Comparison of ENCODE assay signal across 17 cellular contexts in genomic region chr13:94369862-94370491, GRCh38.
DNase-seq lines count a peak whose midpoint lies in the region; ATAC-seq and TF ChIP-seq lines count a peak whose summit lies in the region.
"Had no signal": no experiment of that assay in that cellular context is flagged by ENCODE, and none has a peak within 500 bp of the region (broad histone marks: within the 10 kb centered on the region; RNA-seq: fewer than 3 reads in every experiment).

No MANE protein-coding gene starts in this region.

- no peaks in the 10 kb centered on the region for H3K36me3 ChIP-seq in fibroblast of lung (ENCODE audit: control insufficient read depth, insufficient read depth, low read length)
- no peaks in the 10 kb centered on the region for H3K36me3 ChIP-seq in lung (ENCODE audit: control insufficient read depth in 2 of 2, insufficient read depth in 2 of 2, low read length in 2 of 2)
- no peaks in the 10 kb centered on the region for H3K36me3 ChIP-seq in upper lobe of left lung
- H3K36me3 ChIP-seq: brain microvascular endothelial cell, stomach had no signal

- no peaks in the 10 kb centered on the region for H3K27me3 ChIP-seq in fibroblast of lung (ENCODE audit: control insufficient read depth, insufficient read depth, low read length)
- no peaks in the 10 kb centered on the region for H3K27me3 ChIP-seq in lung (ENCODE audit: control insufficient read depth, insufficient read depth)
- H3K27me3 ChIP-seq in upper lobe of left lung: no peaks in the 10 kb centered on the region
- H3K27me3 ChIP-seq: brain microvascular endothelial cell, stomach had no signal

- no peaks in the 10 kb centered on the region for H4K20me1 ChIP-seq in fibroblast of lung (ENCODE audit: control insufficient read depth, extremely low read depth, insufficient read depth, low read length)

- H3K4me3 ChIP-seq in fibroblast of lung (replicated peaks in 1 of 4; ENCODE audit: control extremely low read depth in 1 of 4, insufficient read depth in 1 of 4, low read depth in 3 of 4, low read length in 4 of 4) (no peak overlapping the region), lung (no peak overlapping the region), upper lobe of left lung (no peak overlapping the region)
- H3K4me3 ChIP-seq: psoas muscle, stomach had no signal

- no peaks in the 10 kb centered on the region for H3K79me2 ChIP-seq in fibroblast of lung (ENCODE audit: control insufficient read depth, insufficient read depth, low read length)

- DNase-seq in Right ventricle myocardium inferior (ENCODE audit: missing footprints) (no peak), cardiac septum (ENCODE audit: low spot score) (no peak), fibroblast of lung (ENCODE audit: low read depth in 2 of 2) (peak; percentile 18 to 92), lung (ENCODE audit: low spot score) (no peak), upper lobe of left lung (no peak), omental fat pad (ENCODE audit: low spot score) (no peak)
- DNase-seq in activated T-cell treated with anti-CD3 and anti-CD28 coated beads, Interleukin-2, amount 50 U/mL, for 48 hours: no peak
- DNase-seq in effector CD4-positive, alpha-beta T cell: no peak
- DNase-seq: activated CD4-positive, alpha-beta T cell treated with anti-CD3 and anti-CD28 coated beads for 4 hours; activated naive CD4-positive, alpha-beta T cell treated with anti-CD3 and anti-CD28 coated beads, Interleukin-2, amount 50 U/mL, for 16 hours; brain microvascular endothelial cell; Caco-2; foreskin melanocyte; MV-4-11; psoas muscle; SIG-M5; stomach had no signal

- peak; percentile 97 for ATAC-seq in Right ventricle myocardium inferior
- ATAC-seq in lung (ENCODE audit: insufficient read depth, low FRiP score): peak; percentile 62
- ATAC-seq in upper lobe of left lung (ENCODE audit: low FRiP score in 2 of 2): peak; percentile 73 to 76
- ATAC-seq in omental fat pad (ENCODE audit: low FRiP score): no peak

- H3K9me3 ChIP-seq in fibroblast of lung (ENCODE audit: control insufficient read depth, insufficient read depth, low read depth, low read length) (no peaks in the 10 kb centered on the region), lung (ENCODE audit: control insufficient read depth in 2 of 2, insufficient read depth in 1 of 2, low read length in 1 of 2) (no peaks in the 10 kb centered on the region), upper lobe of left lung (no peaks in the 10 kb centered on the region)
- H3K9me3 ChIP-seq: Caco-2, psoas muscle, stomach had no signal

- H3K9ac ChIP-seq in fibroblast of lung (ENCODE audit: insufficient read depth, low read length): no peak overlapping the region

- intact Hi-C loops in Right ventricle myocardium inferior (cut with DNase I): no loop called here
- intact Hi-C loops in cardiac septum (cut with DNase I): no loop called here

- H3K27ac ChIP-seq in fibroblast of lung (ENCODE audit: insufficient read depth, low read length): no peak overlapping the region
- no peak overlapping the region for H3K27ac ChIP-seq in lung (ENCODE audit: low read depth in 1 of 2, low read length in 1 of 2)
- no peak overlapping the region for H3K27ac ChIP-seq in upper lobe of left lung
- H3K27ac ChIP-seq: brain microvascular endothelial cell, psoas muscle had no signal

- H3K4me2 ChIP-seq in fibroblast of lung (ENCODE audit: extremely low read depth, insufficient read depth, low read length): no peak overlapping the region

- H3K4me1 ChIP-seq in fibroblast of lung (ENCODE audit: control insufficient read depth, extremely low read depth, insufficient read depth, low read length) (no peaks in the 10 kb centered on the region), lung (ENCODE audit: control insufficient read depth in 2 of 2, insufficient read depth in 2 of 2, low read length in 2 of 2) (no peaks in the 10 kb centered on the region), upper lobe of left lung (no peaks in the 10 kb centered on the region)
- H3K4me1 ChIP-seq: Caco-2, psoas muscle had no signal

- no peak for TF ChIP-seq POLR2A in upper lobe of left lung (IDR thresholded peaks at IDR 0.05)

- no peak for TF ChIP-seq EP300 in upper lobe of left lung (IDR thresholded peaks at IDR 0.05)

- no peak for TF ChIP-seq CTCF in fibroblast of lung (conservative IDR thresholded peaks at IDR 0.05 in 1 of 2, IDR thresholded peaks at IDR 0.05 in 1 of 2; ENCODE audit: low read depth in 1 of 2, low read length in 2 of 2)
- TF ChIP-seq CTCF in lung (IDR thresholded peaks at IDR 0.05; ENCODE audit: control extremely low read depth, extremely low read depth): no peak
- no peak for TF ChIP-seq CTCF in upper lobe of left lung (IDR thresholded peaks at IDR 0.05)
- no peak for TF ChIP-seq CTCF in omental fat pad (IDR thresholded peaks at IDR 0.05)

- WGBS in lung, 2 donors: 45 to 63% methylated on average over 3 of the region's 3 CpGs
- WGBS in upper lobe of left lung, 2 donors: 33 to 54% methylated on average over 3 of the region's 3 CpGs

- H2AFZ ChIP-seq in fibroblast of lung (ENCODE audit: low read length): no peak overlapping the region

Comparison
In these comparisons a context has a peak if more than half of its experiments do, and no peak if none do; other contexts are left out.
1. DNase-seq: peak in fibroblast of lung (2 of 2); none in Right ventricle myocardium inferior (single experiment), cardiac septum (single experiment), lung (single experiment), upper lobe of left lung (0 of 2), omental fat pad (single experiment), activated T-cell treated with anti-CD3 and anti-CD28 coated beads, Interleukin-2, amount 50 U/mL, for 48 hours (0 of 2) and effector CD4-positive, alpha-beta T cell (single experiment).